1 cellular context compared by ENCODE assay signal in genomic region chr1:44714532-44714931, GRCh38.
TF ChIP-seq lines count a peak whose summit lies in the region.

No MANE protein-coding gene starts in this region.

TF ChIP-seq in HepG2, 621 proteins besides CTCF, POLR2A, EP300 and RAD21:
- TF ChIP-seq ZBTB42 (CRISPR knock-in tag; IDR thresholded peaks at IDR 0.05): no peak
- no peak for TF ChIP-seq ZNF18 (CRISPR knock-in tag; IDR thresholded peaks at IDR 0.05; ENCODE audit: insufficient replicate concordance)
- TF ChIP-seq ZNF563 (CRISPR knock-in tag; IDR thresholded peaks at IDR 0.05): no peak
- no peak for TF ChIP-seq ZNF232 (CRISPR knock-in tag; IDR thresholded peaks at IDR 0.05; ENCODE audit: borderline replicate concordance)
